ENCODE assay signal across 19 cellular contexts in the genomic region with DNA sequence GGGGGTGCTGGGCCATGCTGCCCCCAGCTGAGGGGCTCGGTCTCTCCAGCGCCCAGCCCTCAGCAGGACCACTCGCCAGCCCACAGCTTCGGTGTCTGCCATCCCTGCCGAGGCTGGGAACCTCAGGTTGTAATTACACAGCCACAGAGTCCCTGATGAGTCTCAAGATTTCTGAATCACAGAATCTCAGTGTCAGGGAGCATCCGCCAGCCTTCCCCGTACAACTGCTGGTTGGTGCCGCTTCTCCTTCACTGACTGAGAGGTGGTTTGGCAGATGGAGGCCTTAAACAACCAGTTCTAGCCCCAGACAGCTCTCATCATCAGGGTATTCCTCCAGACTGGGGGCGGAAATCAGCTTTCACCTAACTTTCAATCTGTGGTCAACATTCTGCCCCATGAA. TPM values are rescaled to one million over a fixed set of nuclear protein-coding genes. Genes with fewer than 3 reads are reported as not detected.
"Had no signal": no experiment of that assay in that cellular context is flagged by ENCODE, and none has a peak within 500 bp of the region (broad histone marks: within the 10 kb centered on the region; RNA-seq: fewer than 3 reads in every experiment).

No MANE protein-coding gene starts in this region.

- H3K36me3 Mint-ChIP-seq: memory B cell, mesothelial cell of epicardium, natural killer cell had no signal

- H3K9me3 ChIP-seq: esophagus squamous epithelium, gastroesophageal sphincter, left ventricle myocardium inferior, lower lobe of right lung, neutrophil, ovary had no signal

- H2AFZ ChIP-seq: hepatocyte had no signal

- H3K79me2 ChIP-seq: hepatocyte had no signal

- H3K4me1 ChIP-seq: esophagus squamous epithelium, gastroesophageal sphincter, lower lobe of right lung had no signal

- H3K36me3 ChIP-seq: esophagus squamous epithelium, gastroesophageal sphincter, left ventricle myocardium inferior, lower lobe of right lung, neutrophil, ovary had no signal

- H3K4me3 ChIP-seq: esophagus squamous epithelium, gastroesophageal sphincter, hepatocyte, left ventricle myocardium inferior, lower lobe of right lung, ovary had no signal

- H3K4me3 Mint-ChIP-seq: effector memory CD8-positive, alpha-beta T cell; memory B cell; mesothelial cell of epicardium; natural killer cell; type B pancreatic cell had no signal

- H3K4me2 ChIP-seq: hepatocyte had no signal

- H3K27ac ChIP-seq: esophagus squamous epithelium, gastroesophageal sphincter, hepatocyte, left ventricle myocardium inferior, lower lobe of right lung, neutrophil, ovary had no signal

- H3K27ac Mint-ChIP-seq: effector memory CD8-positive, alpha-beta T cell; memory B cell; mesothelial cell of epicardium; natural killer cell; type B pancreatic cell had no signal

- H3K4me1 Mint-ChIP-seq: memory B cell, natural killer cell had no signal

- DNase-seq: effector memory CD8-positive, alpha-beta T cell; esophagus squamous epithelium; foreskin fibroblast; head of caudate nucleus; kidney; left cardiac atrium; left ventricle myocardium inferior; lower lobe of right lung; natural killer cell; ovary; small intestine; stimulated activated CD4-positive, alpha-beta T cell treated with anti-CD3 and anti-CD28 coated beads, Interleukin-12 subunit alpha, Interleukin-12 subunit beta, amount 100 ng/mL, for 4 hours; stimulated activated naive CD4-positive, alpha-beta T cell treated with Interleukin-2 at 50 U/mL for 16 hours had no signal

- H3K27me3 ChIP-seq: ovary had no signal

- ATAC-seq: effector memory CD8-positive, alpha-beta T cell; gastroesophageal sphincter; lower lobe of right lung; natural killer cell had no signal

- H3K9me3 Mint-ChIP-seq: effector memory CD8-positive, alpha-beta T cell; memory B cell; mesothelial cell of epicardium; natural killer cell; type B pancreatic cell had no signal

RNA-seq across cellular contexts. Expression of a gene that starts 13.7 kb away (rescaled TPM):
- total RNA-seq: lower lobe of right lung, natural killer cell had no signal
